1 cellular context compared by ENCODE assay signal in the genomic region with DNA sequence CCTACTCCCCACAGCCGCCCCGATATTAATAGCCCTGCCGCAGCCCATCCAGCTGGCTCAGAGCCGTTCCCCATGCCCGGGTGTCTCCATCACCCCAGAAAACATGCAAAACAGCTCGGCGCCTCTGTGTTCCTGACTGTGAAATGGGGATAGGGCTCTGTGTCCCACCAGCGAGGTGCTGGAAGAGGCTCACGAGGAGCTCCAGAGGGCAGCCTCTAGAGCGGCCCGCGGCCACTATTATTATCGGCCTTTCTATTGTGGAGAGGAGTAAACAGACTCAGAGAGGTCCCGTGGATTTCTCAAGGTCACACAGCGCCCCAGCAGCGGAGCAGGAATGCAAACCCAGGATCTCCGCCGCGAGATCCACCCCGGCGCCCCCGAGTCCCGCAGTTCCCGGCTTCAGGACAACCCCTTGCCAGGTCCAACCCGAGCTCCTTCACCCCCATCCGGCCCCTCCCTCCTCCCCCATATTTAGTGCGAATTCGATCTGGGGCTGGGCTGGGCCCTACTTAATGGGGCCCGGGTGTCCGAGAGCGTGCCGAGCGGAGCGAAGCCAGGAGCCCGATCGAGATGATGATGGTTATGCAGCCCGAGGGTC.
TF ChIP-seq lines count a peak whose summit lies in the region.

A gene (plus strand): TSS at position 536 of the 598 bp plus-strand sequence. CDS start 35 bp downstream, at position 571.

TF ChIP-seq in HCT116, 20 proteins besides CTCF, POLR2A, EP300 and RAD21 (continued from another document):
- TF ChIP-seq, protein P1, sequence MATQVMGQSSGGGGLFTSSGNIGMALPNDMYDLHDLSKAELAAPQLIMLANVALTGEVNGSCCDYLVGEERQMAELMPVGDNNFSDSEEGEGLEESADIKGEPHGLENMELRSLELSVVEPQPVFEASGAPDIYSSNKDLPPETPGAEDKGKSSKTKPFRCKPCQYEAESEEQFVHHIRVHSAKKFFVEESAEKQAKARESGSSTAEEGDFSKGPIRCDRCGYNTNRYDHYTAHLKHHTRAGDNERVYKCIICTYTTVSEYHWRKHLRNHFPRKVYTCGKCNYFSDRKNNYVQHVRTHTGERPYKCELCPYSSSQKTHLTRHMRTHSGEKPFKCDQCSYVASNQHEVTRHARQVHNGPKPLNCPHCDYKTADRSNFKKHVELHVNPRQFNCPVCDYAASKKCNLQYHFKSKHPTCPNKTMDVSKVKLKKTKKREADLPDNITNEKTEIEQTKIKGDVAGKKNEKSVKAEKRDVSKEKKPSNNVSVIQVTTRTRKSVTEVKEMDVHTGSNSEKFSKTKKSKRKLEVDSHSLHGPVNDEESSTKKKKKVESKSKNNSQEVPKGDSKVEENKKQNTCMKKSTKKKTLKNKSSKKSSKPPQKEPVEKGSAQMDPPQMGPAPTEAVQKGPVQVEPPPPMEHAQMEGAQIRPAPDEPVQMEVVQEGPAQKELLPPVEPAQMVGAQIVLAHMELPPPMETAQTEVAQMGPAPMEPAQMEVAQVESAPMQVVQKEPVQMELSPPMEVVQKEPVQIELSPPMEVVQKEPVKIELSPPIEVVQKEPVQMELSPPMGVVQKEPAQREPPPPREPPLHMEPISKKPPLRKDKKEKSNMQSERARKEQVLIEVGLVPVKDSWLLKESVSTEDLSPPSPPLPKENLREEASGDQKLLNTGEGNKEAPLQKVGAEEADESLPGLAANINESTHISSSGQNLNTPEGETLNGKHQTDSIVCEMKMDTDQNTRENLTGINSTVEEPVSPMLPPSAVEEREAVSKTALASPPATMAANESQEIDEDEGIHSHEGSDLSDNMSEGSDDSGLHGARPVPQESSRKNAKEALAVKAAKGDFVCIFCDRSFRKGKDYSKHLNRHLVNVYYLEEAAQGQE (IDR thresholded peaks at IDR 0.05; ENCODE audit: low read depth) = no peak
- no peak for TF ChIP-seq ZNF274 (IDR thresholded peaks at IDR 0.05; ENCODE audit: low read depth, low read length)
